9 cellular contexts compared by ENCODE assay signal in genomic region chr1:110554871-110555801, GRCh38. TPM values are rescaled to one million over a fixed set of nuclear protein-coding genes. Genes with fewer than 3 reads are reported as not detected.
A peak's percentile ranks its signal among the peaks of the same experiment; 100 is the strongest.
DNase-seq lines count a peak whose midpoint lies in the region; ATAC-seq and TF ChIP-seq lines count a peak whose summit lies in the region.
"Had no signal": no experiment of that assay in that cellular context is flagged by ENCODE, and none has a peak within 500 bp of the region (broad histone marks: within the 10 kb centered on the region; RNA-seq: fewer than 3 reads in every experiment).

No MANE protein-coding gene starts in this region.

- H3K27me3 ChIP-seq in CD8-positive, alpha-beta memory T cell (ENCODE audit: insufficient read depth, low read length, poor library complexity, severe bottlenecking), result peaks cover 23% of the 10 kb centered on the region
- peaks cover 77% of the 10 kb centered on the region for H3K27me3 ChIP-seq in HUES64 (ENCODE audit: insufficient read depth, low read length)
- H3K27me3 ChIP-seq in muscle layer of colon (ENCODE audit: control insufficient read depth in 1 of 2, insufficient read depth in 2 of 2, low read length in 2 of 2), result peaks cover 0 to 25% of the 10 kb centered on the region in 2 donors

- no peak overlapping the region for H3K4me3 ChIP-seq in CD8-positive, alpha-beta memory T cell (ENCODE audit: low read length)
- H3K4me3 ChIP-seq in HUES64 (ENCODE audit: low read length) (peak overlapping the region; percentile 54), epithelial cell of esophagus (ENCODE audit: low read length) (no peak overlapping the region), muscle layer of colon (ENCODE audit: low read depth in 1 of 2, low read length in 2 of 2) (peak overlapping the region; percentile 42 to 49)

- no peak for ATAC-seq in GM21529 (IDR thresholded peaks at IDR 0.05; ENCODE audit: unreplicated experiment)

- no peaks in the 10 kb centered on the region for H3K36me3 ChIP-seq in CD8-positive, alpha-beta memory T cell (ENCODE audit: insufficient read depth, low read length)
- H3K36me3 ChIP-seq in HUES64 (ENCODE audit: insufficient read depth, low read length) (no peaks in the 10 kb centered on the region), muscle layer of colon (ENCODE audit: insufficient read depth, low read length) (no peaks in the 10 kb centered on the region)

- peak; percentile 29 for TF ChIP-seq CTCF in epithelial cell of esophagus (IDR thresholded peaks at IDR 0.05; ENCODE audit: insufficient read depth, low read depth, low read length, missing control alignments)

- peaks cover 0 to 4% (median 2%) of the 10 kb centered on the region in 3 donors for H3K4me1 Mint-ChIP-seq in CD8-positive, alpha-beta memory T cell

- CTCF ChIA-PET in CD8-positive, alpha-beta memory T cell (lab: Charles Lee), result interaction anchor here (0.6 to 3.3 kb wide), 23 partner anchors 9 to 275 kb away, joined by 3 to 22 read pairs (median 4); partner anchors contain the start of gene KCNA2

- H3K4me1 ChIP-seq in CD8-positive, alpha-beta memory T cell (ENCODE audit: insufficient read depth, low read length), result no peaks in the 10 kb centered on the region
- H3K4me1 ChIP-seq in HUES64 (ENCODE audit: insufficient read depth, low read length) (peaks cover 5% of the 10 kb centered on the region), muscle layer of colon (ENCODE audit: insufficient read depth, low read length) (peaks cover 4% of the 10 kb centered on the region)

- H3K36me3 Mint-ChIP-seq in CD8-positive, alpha-beta memory T cell, result no peaks in the 10 kb centered on the region

- POLR2A ChIA-PET in CD8-positive, alpha-beta memory T cell (lab: Charles Lee), result no interaction called here

- H3K27me3 Mint-ChIP-seq in CD8-positive, alpha-beta memory T cell, result peaks cover 28 to 66% of the 10 kb centered on the region in 2 donors

- H3K4me3 Mint-ChIP-seq in CD8-positive, alpha-beta memory T cell, result peak overlapping the region in 5 of 7 donors; percentile 15 to 57 (median 44)

- H3K27ac Mint-ChIP-seq in CD8-positive, alpha-beta memory T cell, result no peak overlapping the region

- H3K9ac ChIP-seq in HUES64 (ENCODE audit: low read depth, low read length), result peak overlapping the region; percentile 46; the same call in 1 of the 2 replicates
- no peak overlapping the region for H3K9ac ChIP-seq in muscle layer of colon (ENCODE audit: low read length)

- H3K27ac ChIP-seq in CD8-positive, alpha-beta memory T cell (ENCODE audit: low read depth, low read length), result no peak overlapping the region
- H3K27ac ChIP-seq in HUES64 (ENCODE audit: low read depth, low read length) (no peak overlapping the region), muscle layer of colon (ENCODE audit: low read depth, low read length) (no peak overlapping the region)

- H3K9me3 Mint-ChIP-seq in CD8-positive, alpha-beta memory T cell, result no peaks in the 10 kb centered on the region

- WGBS in HUES64, result 13% methylated on average over 53 of the region's 53 CpGs

- DNase-seq in CD8-positive, alpha-beta memory T cell, result peak; percentile 23 to 61 (median 41)
- peak; percentile 2 for DNase-seq in activated CD8-positive, alpha-beta memory T cell treated with anti-CD3 and anti-CD28 coated beads, Interleukin-2, amount 50 U/mL, for 24 hours (ENCODE audit: extremely low read depth)
- DNase-seq in epithelial cell of esophagus (ENCODE audit: low read depth) (peak; percentile 14), MV-4-11 (lab: John Stamatoyannopoulos, UW) (no peak)
- DNase-seq in stimulated activated CD8-positive, alpha-beta memory T cell treated with anti-CD3 and anti-CD28 coated beads, Interleukin-7, amount 100 ng/mL, for 4 hours (ENCODE audit: low read depth in 2 of 2), result peak; percentile 18 to 60

- no peaks in the 10 kb centered on the region for H3K9me3 ChIP-seq in CD8-positive, alpha-beta memory T cell (ENCODE audit: low read length)
- H3K9me3 ChIP-seq in HUES64 (ENCODE audit: insufficient read depth, low read depth, low read length) (no peaks in the 10 kb centered on the region), muscle layer of colon (ENCODE audit: low read length) (no peaks in the 10 kb centered on the region)

RNA-seq across cellular contexts. Expression of gene KCNA10, which starts 36.2 kb away (rescaled TPM):
- total RNA-seq in CD8-positive, alpha-beta memory T cell, result not detected
- polyA plus RNA-seq in CD8-positive, alpha-beta memory T cell, result not detected
- not detected for polyA plus RNA-seq in HUES64 (2013, experiment 1 of 2)
- not detected for polyA plus RNA-seq in HUES64 (2013, experiment 2 of 2)
- total RNA-seq: HT1080 had no signal

RNA-seq across cellular contexts. Expression of gene KCNA2, which starts 51.0 kb away (rescaled TPM):
- under 1 TPM; 0.24 to 0.35 TPM for total RNA-seq in CD8-positive, alpha-beta memory T cell
- 0.16 TPM for polyA plus RNA-seq in CD8-positive, alpha-beta memory T cell
- polyA plus RNA-seq in HUES64 (2013, experiment 1 of 2), result 0.45 TPM
- polyA plus RNA-seq in HUES64 (2013, experiment 2 of 2), result 0.76 TPM
- total RNA-seq: HT1080 had no signal

Comparison
In these comparisons a context has a peak if more than half of its experiments do, and no peak if none do; other contexts are left out.
1. H3K4me3 ChIP-seq: peak in HUES64 (single experiment) and muscle layer of colon (2 of 2); none in CD8-positive, alpha-beta memory T cell (single experiment) and epithelial cell of esophagus (single experiment).